ENCODE assay signal across 8 cellular contexts in genomic region chr3:52001443-52001974, GRCh38.
DNase-seq lines count a peak whose midpoint lies in the region; ATAC-seq and TF ChIP-seq lines count a peak whose summit lies in the region.

No MANE protein-coding gene starts in this region.

- H3K9me3 ChIP-seq in NT2/D1 (ENCODE audit: insufficient read depth, low read length) = no peaks in the 10 kb centered on the region

- no peak overlapping the region for H3K4me3 ChIP-seq in NT2/D1 (ENCODE audit: insufficient read length, low read depth)

- peak overlapping the region in 1 of 3 experiments; percentile 87 for H3K27ac Mint-ChIP-seq in nephron

- no peak for TF ChIP-seq POLR2A in erythroblast (IDR thresholded peaks at IDR 0.05; ENCODE audit: low read length)

- H3K9ac ChIP-seq in NT2/D1 (ENCODE audit: insufficient read length, low read depth) = peak overlapping the region; percentile 6

- peaks cover 31% of the 10 kb centered on the region for H3K4me1 ChIP-seq in NT2/D1 (ENCODE audit: insufficient read depth, insufficient read length)

- no peak overlapping the region for H3K4me3 Mint-ChIP-seq in nephron

- H3K9me3 Mint-ChIP-seq in nephron = no peaks in the 10 kb centered on the region

- no peaks in the 10 kb centered on the region for H3K36me3 ChIP-seq in NT2/D1 (ENCODE audit: insufficient read depth, insufficient read length, low read length)

- H3K27me3 Mint-ChIP-seq in nephron (ENCODE audit: low read depth) = peaks cover 9% of the 10 kb centered on the region

- peaks cover 56% of the 10 kb centered on the region for H3K4me1 Mint-ChIP-seq in nephron

- DNase-seq in AG20443 (ENCODE audit: low spot score) = peak; percentile 89
- DNase-seq in NT2/D1 (ENCODE audit: low read depth, low spot score) = peak; percentile 89
- DNase-seq in activated T-cell treated with anti-CD3 and anti-CD28 coated beads for 1 hour (ENCODE audit: low read depth) = peak; percentile 80
- peak; percentile 76 to 87 for DNase-seq in erythroblast (lab: John Stamatoyannopoulos, UW)
- peak; percentile 77 for DNase-seq in stimulated activated naive CD4-positive, alpha-beta T cell treated with Interleukin-2 at 50 U/mL for 16 hours (lab: John Stamatoyannopoulos, UW)

- peak; percentile 90 to 96 (median 95) for TF ChIP-seq CTCF in nephron (IDR thresholded peaks at IDR 0.05; ENCODE audit: unreplicated experiment in 3 of 3)

- ATAC-seq in GM19043 (IDR thresholded peaks at IDR 0.05; ENCODE audit: low read depth, unreplicated experiment) (peak; percentile 72), HG03521 (IDR thresholded peaks at IDR 0.05; ENCODE audit: unreplicated experiment) (peak; percentile 76)

- H3K36me3 Mint-ChIP-seq in nephron (ENCODE audit: low read depth) = no peaks in the 10 kb centered on the region

- peaks cover 18% of the 10 kb centered on the region for H3K27me3 ChIP-seq in NT2/D1 (ENCODE audit: insufficient read depth, insufficient read length)
